In the genomic region with DNA sequence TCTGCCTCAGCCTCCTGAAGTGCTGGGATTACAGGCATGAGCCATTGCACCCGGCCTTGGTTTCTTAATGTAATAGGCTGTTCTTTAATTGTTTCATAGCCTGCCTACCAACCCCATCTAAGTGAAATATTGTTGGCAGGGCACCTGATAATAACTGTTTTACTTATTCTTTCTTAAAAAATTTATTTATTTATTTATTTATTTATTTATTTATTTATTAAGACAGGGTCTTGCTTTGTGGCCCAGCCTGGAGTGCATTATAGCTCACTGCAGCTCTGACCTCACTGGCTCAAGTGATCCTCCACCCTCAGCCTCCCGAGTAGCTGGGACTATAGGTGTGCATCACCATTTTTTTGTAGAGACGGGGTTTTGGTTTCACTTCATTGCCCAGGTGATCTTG, we compare ENCODE assay signal across 27 cellular contexts.
"Had no signal": no experiment of that assay in that cellular context is flagged by ENCODE, and none has a peak within 500 bp of the region (broad histone marks: within the 10 kb centered on the region; RNA-seq: fewer than 3 reads in every experiment).

No MANE protein-coding gene starts in this region.

- H3K27ac ChIP-seq: stomach, suprapubic skin, thoracic aorta, thyroid gland, tibial artery, transverse colon, upper lobe of left lung, upper lobe of right lung, vagina had no signal

- H3K4me3 ChIP-seq: stomach, suprapubic skin, testis, thoracic aorta, thyroid gland, tibial artery, tibial nerve, transverse colon, upper lobe of left lung, upper lobe of right lung, uterus, vagina had no signal

- H3K4me1 ChIP-seq: testis, thyroid gland, uterus had no signal

- H3K27me3 ChIP-seq: stomach, suprapubic skin, testis, thyroid gland, tibial artery, tibial nerve, transverse colon, upper lobe of left lung, upper lobe of right lung, uterus, vagina had no signal

- DNase-seq: stimulated activated CD4-positive, alpha-beta T cell treated with anti-CD3 and anti-CD28 coated beads, Interleukin-2, amount 100 ng/mL, for 48 hours; stimulated activated CD4-positive, alpha-beta T cell treated with anti-CD3 and anti-CD28 coated beads, Interleukin-4, amount 100 ng/mL, for 1 hour; stimulated activated CD4-positive, alpha-beta T cell treated with anti-CD3 and anti-CD28 coated beads, Interleukin-4, amount 100 ng/mL, for 24 hours; stimulated activated CD4-positive, alpha-beta T cell treated with anti-CD3 and anti-CD28 coated beads, Interleukin-4, amount 100 ng/mL, for 4 hours; stimulated activated CD8-positive, alpha-beta memory T cell treated with anti-CD3 and anti-CD28 coated beads, Interleukin-4, amount 100 ng/mL, for 48 hours; stimulated activated naive B cell treated with anti-CD40 and anti-IgM and Interleukin-4, amounts not matched to agents 10 μg/mL and 1 μg/mL and 100 μg/mL, for 72 hours; stimulated activated naive CD4-positive, alpha-beta T cell; stimulated activated naive CD4-positive, alpha-beta T cell treated with Interleukin-2 at 50 U/mL for 16 hours; stimulated activated naive CD8-positive, alpha-beta T cell treated with anti-CD3 and anti-CD28 coated beads, Interleukin-15, amount 100 ng/mL, for 72 hours; stimulated activated naive CD8-positive, alpha-beta T cell treated with anti-CD3 and anti-CD28 coated beads, Interleukin-15, Interleukin-2, amounts not matched to agents 100 U/mL and 50 U/mL, for 24 hours; stomach; substantia nigra; thyroid gland; tibial artery; transverse colon; trophoblast cell; upper lobe of left lung; upper lobe of right lung; uterus had no signal

- H3K9me3 ChIP-seq: stomach, suprapubic skin, testis, thoracic aorta, thyroid gland, tibial artery, tibial nerve, transverse colon, upper lobe of left lung, upper lobe of right lung, uterus, vagina had no signal

- FAIRE-seq: urothelium cell line had no signal

- ATAC-seq: stimulated activated effector memory CD8-positive, alpha-beta T cell treated with anti-CD3 and anti-CD28 coated beads, Interleukin-12 subunit alpha, Interleukin-12 subunit beta, amount 100 ng/mL, for 72 hours; stimulated activated memory B cell treated with anti-CD40 and anti-IgM and Interleukin-4, amounts not matched to agents 10 μg/mL and 1 μg/mL and 100 μg/mL, for 72 hours; stimulated activated naive B cell treated with anti-CD40 and anti-IgM and Interleukin-4, amounts not matched to agents 10 μg/mL and 1 μg/mL and 100 μg/mL, for 72 hours; stimulated activated naive CD8-positive, alpha-beta T cell treated with anti-CD3 and anti-CD28 coated beads, Interleukin-15, amount 100 ng/mL, for 72 hours; stimulated activated naive CD8-positive, alpha-beta T cell treated with anti-CD3 and anti-CD28 coated beads, Interleukin-15, Interleukin-2, amounts not matched to agents 100 U/mL and 50 U/mL, for 24 hours; upper lobe of right lung had no signal

- H3K36me3 ChIP-seq: suprapubic skin, thoracic aorta, thyroid gland, tibial artery, tibial nerve, transverse colon, upper lobe of left lung, upper lobe of right lung, uterus, vagina had no signal
